In genomic region chr15:95912728-95913127, GRCh38 we compare ENCODE assay signal across 1 cellular context.
A peak's percentile ranks its signal among the peaks of the same experiment; 100 is the strongest.
TF ChIP-seq lines count a peak whose summit lies in the region.

No MANE protein-coding gene starts in this region.

TF ChIP-seq in K562, 482 proteins besides CTCF, POLR2A, EP300 and RAD21 (continued from another document):
- TF ChIP-seq, protein P1, sequence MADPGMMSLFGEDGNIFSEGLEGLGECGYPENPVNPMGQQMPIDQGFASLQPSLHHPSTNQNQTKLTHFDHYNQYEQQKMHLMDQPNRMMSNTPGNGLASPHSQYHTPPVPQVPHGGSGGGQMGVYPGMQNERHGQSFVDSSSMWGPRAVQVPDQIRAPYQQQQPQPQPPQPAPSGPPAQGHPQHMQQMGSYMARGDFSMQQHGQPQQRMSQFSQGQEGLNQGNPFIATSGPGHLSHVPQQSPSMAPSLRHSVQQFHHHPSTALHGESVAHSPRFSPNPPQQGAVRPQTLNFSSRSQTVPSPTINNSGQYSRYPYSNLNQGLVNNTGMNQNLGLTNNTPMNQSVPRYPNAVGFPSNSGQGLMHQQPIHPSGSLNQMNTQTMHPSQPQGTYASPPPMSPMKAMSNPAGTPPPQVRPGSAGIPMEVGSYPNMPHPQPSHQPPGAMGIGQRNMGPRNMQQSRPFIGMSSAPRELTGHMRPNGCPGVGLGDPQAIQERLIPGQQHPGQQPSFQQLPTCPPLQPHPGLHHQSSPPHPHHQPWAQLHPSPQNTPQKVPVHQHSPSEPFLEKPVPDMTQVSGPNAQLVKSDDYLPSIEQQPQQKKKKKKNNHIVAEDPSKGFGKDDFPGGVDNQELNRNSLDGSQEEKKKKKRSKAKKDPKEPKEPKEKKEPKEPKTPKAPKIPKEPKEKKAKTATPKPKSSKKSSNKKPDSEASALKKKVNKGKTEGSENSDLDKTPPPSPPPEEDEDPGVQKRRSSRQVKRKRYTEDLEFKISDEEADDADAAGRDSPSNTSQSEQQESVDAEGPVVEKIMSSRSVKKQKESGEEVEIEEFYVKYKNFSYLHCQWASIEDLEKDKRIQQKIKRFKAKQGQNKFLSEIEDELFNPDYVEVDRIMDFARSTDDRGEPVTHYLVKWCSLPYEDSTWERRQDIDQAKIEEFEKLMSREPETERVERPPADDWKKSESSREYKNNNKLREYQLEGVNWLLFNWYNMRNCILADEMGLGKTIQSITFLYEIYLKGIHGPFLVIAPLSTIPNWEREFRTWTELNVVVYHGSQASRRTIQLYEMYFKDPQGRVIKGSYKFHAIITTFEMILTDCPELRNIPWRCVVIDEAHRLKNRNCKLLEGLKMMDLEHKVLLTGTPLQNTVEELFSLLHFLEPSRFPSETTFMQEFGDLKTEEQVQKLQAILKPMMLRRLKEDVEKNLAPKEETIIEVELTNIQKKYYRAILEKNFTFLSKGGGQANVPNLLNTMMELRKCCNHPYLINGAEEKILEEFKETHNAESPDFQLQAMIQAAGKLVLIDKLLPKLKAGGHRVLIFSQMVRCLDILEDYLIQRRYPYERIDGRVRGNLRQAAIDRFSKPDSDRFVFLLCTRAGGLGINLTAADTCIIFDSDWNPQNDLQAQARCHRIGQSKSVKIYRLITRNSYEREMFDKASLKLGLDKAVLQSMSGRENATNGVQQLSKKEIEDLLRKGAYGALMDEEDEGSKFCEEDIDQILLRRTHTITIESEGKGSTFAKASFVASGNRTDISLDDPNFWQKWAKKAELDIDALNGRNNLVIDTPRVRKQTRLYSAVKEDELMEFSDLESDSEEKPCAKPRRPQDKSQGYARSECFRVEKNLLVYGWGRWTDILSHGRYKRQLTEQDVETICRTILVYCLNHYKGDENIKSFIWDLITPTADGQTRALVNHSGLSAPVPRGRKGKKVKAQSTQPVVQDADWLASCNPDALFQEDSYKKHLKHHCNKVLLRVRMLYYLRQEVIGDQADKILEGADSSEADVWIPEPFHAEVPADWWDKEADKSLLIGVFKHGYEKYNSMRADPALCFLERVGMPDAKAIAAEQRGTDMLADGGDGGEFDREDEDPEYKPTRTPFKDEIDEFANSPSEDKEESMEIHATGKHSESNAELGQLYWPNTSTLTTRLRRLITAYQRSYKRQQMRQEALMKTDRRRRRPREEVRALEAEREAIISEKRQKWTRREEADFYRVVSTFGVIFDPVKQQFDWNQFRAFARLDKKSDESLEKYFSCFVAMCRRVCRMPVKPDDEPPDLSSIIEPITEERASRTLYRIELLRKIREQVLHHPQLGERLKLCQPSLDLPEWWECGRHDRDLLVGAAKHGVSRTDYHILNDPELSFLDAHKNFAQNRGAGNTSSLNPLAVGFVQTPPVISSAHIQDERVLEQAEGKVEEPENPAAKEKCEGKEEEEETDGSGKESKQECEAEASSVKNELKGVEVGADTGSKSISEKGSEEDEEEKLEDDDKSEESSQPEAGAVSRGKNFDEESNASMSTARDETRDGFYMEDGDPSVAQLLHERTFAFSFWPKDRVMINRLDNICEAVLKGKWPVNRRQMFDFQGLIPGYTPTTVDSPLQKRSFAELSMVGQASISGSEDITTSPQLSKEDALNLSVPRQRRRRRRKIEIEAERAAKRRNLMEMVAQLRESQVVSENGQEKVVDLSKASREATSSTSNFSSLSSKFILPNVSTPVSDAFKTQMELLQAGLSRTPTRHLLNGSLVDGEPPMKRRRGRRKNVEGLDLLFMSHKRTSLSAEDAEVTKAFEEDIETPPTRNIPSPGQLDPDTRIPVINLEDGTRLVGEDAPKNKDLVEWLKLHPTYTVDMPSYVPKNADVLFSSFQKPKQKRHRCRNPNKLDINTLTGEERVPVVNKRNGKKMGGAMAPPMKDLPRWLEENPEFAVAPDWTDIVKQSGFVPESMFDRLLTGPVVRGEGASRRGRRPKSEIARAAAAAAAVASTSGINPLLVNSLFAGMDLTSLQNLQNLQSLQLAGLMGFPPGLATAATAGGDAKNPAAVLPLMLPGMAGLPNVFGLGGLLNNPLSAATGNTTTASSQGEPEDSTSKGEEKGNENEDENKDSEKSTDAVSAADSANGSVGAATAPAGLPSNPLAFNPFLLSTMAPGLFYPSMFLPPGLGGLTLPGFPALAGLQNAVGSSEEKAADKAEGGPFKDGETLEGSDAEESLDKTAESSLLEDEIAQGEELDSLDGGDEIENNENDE (IDR thresholded peaks at IDR 0.05; ENCODE audit: low read depth, low read length) = no peak
- TF ChIP-seq CCAR2 (IDR thresholded peaks at IDR 0.05; ENCODE audit: low read depth, low read length) = no peak
- TF ChIP-seq ARHGAP35 (IDR thresholded peaks at IDR 0.05; ENCODE audit: partially characterized antibody) = no peak
- TF ChIP-seq ETS2 (tag; IDR thresholded peaks at IDR 0.05; ENCODE audit: borderline replicate concordance, poor library complexity, severe bottlenecking) = no peak
- TF ChIP-seq MAFF (IDR thresholded peaks at IDR 0.05; ENCODE audit: low read length) = 0 out of 2 replicates have a peak, but pooled peaks have one; percentile 22
- TF ChIP-seq ZNF263 (CRISPR knock-in tag; IDR thresholded peaks at IDR 0.05; ENCODE audit: borderline replicate concordance) = no peak
- TF ChIP-seq LEF1 (IDR thresholded peaks at IDR 0.05) = no peak
- TF ChIP-seq FOXJ3 (CRISPR knock-in tag; IDR thresholded peaks at IDR 0.05) = no peak
- TF ChIP-seq MAFG (tag; conservative IDR thresholded peaks at IDR 0.05) = peak; percentile 20; the same call in 1 of the 2 replicates
- TF ChIP-seq BCL6 (CRISPR knock-in tag; IDR thresholded peaks at IDR 0.05) = no peak
- no peak for TF ChIP-seq NCOA2 (IDR thresholded peaks at IDR 0.05; ENCODE audit: partially characterized antibody in 2 of 2)
- TF ChIP-seq, protein P2, sequence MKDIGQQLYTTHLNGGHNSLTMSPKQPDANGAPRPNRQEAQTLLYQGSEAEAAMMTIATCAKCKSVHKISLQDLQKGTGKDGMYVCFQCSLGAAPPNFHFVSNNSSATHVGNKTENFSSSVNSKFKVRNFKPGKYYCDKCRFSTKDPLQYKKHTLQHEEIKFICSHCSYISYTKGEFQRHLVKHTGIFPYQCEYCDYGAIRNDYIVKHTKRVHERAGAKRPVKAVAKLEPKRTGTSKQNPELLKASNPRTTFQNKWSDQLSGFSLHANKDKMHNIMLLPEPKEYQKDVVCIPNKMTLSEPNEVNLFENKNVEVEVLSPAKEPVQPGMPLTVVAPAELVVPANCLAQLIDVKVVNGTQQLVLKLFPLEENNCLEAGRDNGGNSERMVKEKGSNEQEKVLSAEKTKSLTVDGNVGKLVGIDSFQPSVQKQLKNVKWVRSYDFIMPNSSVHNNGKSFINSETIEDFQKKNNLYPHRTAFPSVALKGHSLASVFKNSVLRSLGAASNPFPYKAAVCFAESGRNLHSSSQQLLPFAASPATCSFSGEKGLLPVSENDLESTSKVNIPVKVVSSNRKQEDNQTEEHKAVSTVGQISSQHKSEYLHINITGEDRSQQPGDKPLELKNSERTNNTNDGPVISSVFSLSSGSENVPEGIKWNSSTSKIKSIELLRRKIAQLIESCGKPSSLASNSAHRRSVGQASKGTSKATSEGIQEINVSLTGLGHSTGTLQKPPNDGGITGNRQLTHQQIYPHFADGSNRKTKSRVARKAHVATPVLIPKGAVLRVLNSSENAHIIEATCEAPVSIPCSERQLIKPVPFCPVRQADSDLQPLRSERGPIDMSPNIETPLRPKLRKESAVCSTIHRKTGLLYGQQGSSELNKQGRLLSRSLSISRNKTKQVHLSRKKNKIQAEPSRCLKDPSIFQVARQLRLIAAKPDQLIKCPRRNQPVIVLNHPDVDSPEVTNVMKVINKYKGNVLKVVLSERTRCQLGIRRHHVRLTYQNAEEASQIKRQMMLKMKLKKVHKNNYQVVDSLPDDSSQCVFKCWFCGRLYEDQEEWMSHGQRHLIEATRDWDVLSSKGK (CRISPR knock-in tag; IDR thresholded peaks at IDR 0.05) = no peak
- no peak for TF ChIP-seq PYGO2 (tag; IDR thresholded peaks at IDR 0.05)
- peak; percentile 56; the same call in 1 of the 2 replicates for TF ChIP-seq ZNF316 (IDR thresholded peaks at IDR 0.05)
- no peak for TF ChIP-seq BDP1 (IDR thresholded peaks at IDR 0.05; ENCODE audit: insufficient read depth, insufficient read length)
- TF ChIP-seq, protein P3, sequence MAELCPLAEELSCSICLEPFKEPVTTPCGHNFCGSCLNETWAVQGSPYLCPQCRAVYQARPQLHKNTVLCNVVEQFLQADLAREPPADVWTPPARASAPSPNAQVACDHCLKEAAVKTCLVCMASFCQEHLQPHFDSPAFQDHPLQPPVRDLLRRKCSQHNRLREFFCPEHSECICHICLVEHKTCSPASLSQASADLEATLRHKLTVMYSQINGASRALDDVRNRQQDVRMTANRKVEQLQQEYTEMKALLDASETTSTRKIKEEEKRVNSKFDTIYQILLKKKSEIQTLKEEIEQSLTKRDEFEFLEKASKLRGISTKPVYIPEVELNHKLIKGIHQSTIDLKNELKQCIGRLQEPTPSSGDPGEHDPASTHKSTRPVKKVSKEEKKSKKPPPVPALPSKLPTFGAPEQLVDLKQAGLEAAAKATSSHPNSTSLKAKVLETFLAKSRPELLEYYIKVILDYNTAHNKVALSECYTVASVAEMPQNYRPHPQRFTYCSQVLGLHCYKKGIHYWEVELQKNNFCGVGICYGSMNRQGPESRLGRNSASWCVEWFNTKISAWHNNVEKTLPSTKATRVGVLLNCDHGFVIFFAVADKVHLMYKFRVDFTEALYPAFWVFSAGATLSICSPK (IDR thresholded peaks at IDR 0.05; ENCODE audit: borderline replicate concordance) = no peak
- peak; percentile 56; the same call in 1 of the 2 replicates for TF ChIP-seq C11orf30 (IDR thresholded peaks at IDR 0.05; ENCODE audit: low read depth)
- TF ChIP-seq NELFE (IDR thresholded peaks at IDR 0.05; ENCODE audit: insufficient read depth, insufficient read length) = no peak
- no peak for TF ChIP-seq ZNF280A (IDR thresholded peaks at IDR 0.05; ENCODE audit: low read depth, partially characterized antibody)
